ENCODE assay signal across 23 cellular contexts in the genomic region with DNA sequence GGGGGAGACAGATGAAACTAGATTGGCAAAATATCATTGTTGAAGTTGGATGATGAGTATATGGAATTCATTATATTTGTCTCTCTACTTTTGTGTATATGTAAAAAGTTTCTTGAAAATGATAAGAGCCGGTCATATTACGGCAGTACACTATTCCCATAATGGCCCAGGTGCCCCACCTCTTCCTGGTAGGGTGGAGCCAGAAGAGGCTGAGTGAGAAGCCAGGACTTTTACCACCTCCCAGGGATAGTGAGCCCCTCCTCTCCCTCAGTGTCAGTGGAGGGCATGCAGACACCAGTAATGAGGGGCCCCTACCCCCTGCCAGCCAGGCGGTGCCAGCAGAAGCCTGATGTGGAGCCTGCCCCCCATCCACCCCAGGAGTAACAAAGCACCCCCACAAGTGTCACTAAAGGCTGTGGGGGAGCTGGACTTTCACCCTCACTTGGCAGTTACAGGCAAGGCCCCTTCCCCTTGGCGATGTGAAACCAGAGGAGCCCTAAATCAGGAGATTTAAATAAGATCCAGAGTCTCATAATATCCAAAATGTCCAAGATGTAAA.
DNase-seq lines count a peak whose midpoint lies in the region; ATAC-seq and TF ChIP-seq lines count a peak whose summit lies in the region.
"Had no signal": no experiment of that assay in that cellular context is flagged by ENCODE, and none has a peak within 500 bp of the region (broad histone marks: within the 10 kb centered on the region; RNA-seq: fewer than 3 reads in every experiment).

No MANE protein-coding gene starts in this region.

- peaks cover 20% of the 10 kb centered on the region for H3K4me1 Mint-ChIP-seq in chondrocyte (ENCODE audit: low read depth)
- H3K4me1 Mint-ChIP-seq in osteocyte (ENCODE audit: unreplicated experiment): peaks cover 7% of the 10 kb centered on the region
- no peaks in the 10 kb centered on the region for H3K4me1 Mint-ChIP-seq in endodermal cell
- H3K4me1 Mint-ChIP-seq in nephron progenitor cell: no peaks in the 10 kb centered on the region

- no peak overlapping the region for H2BK120ac ChIP-seq in mesenchymal stem cell (ENCODE audit: low read depth, low read length)

- H3K27ac ChIP-seq in GM23248 (no peak overlapping the region), mesenchymal stem cell (ENCODE audit: low read length, poor library complexity, severe bottlenecking) (no peak overlapping the region), endodermal cell (ENCODE audit: low read depth, low read length) (no peak overlapping the region)
- H3K27ac ChIP-seq in effector memory CD4-positive, alpha-beta T cell (ENCODE audit: insufficient read depth, low read length, poor library complexity, severe bottlenecking): no peak overlapping the region
- H3K27ac ChIP-seq: 22Rv1, BLaER1, C4-2B had no signal

- H4K20me1 ChIP-seq in GM23248 (ENCODE audit: insufficient read depth): no peaks in the 10 kb centered on the region
- H4K20me1 ChIP-seq: BLaER1 had no signal

- H3K4me3 ChIP-seq in GM23248 (no peak overlapping the region), mesenchymal stem cell (ENCODE audit: insufficient read depth in 1 of 2, low read depth in 1 of 2, low read length in 2 of 2) (no peak overlapping the region), endodermal cell (ENCODE audit: low read length) (no peak overlapping the region)
- no peak overlapping the region for H3K4me3 ChIP-seq in effector memory CD4-positive, alpha-beta T cell (ENCODE audit: insufficient read depth, low read depth, low read length, poor library complexity, severe bottlenecking)
- H3K4me3 ChIP-seq: BLaER1, GM12878, GM23338 had no signal

- no peaks in the 10 kb centered on the region for H3K9me2 ChIP-seq in GM23248 (ENCODE audit: insufficient read depth)

- no peak for TF ChIP-seq CTCF in chondrocyte (IDR thresholded peaks at IDR 0.05)
- TF ChIP-seq CTCF in osteocyte (IDR thresholded peaks at IDR 0.05): no peak
- TF ChIP-seq CTCF in endodermal cell (conservative IDR thresholded peaks at IDR 0.05): no peak
- no peak for TF ChIP-seq CTCF in nephron progenitor cell (IDR thresholded peaks at IDR 0.05)

- H2BK15ac ChIP-seq in mesenchymal stem cell (ENCODE audit: low read depth, poor library complexity, severe bottlenecking): no peak overlapping the region

- H3K27me3 ChIP-seq in GM23248 (replicated peaks; ENCODE audit: insufficient read depth): no peaks in the 10 kb centered on the region
- H3K27me3 ChIP-seq in mesenchymal stem cell (ENCODE audit: control insufficient read depth in 1 of 2, insufficient read depth in 1 of 2, low read length in 2 of 2): no peaks in the 10 kb centered on the region
- no peaks in the 10 kb centered on the region for H3K27me3 ChIP-seq in effector memory CD4-positive, alpha-beta T cell (replicated peaks; ENCODE audit: control insufficient read depth, insufficient read depth, low read length, poor library complexity, severe bottlenecking)
- no peaks in the 10 kb centered on the region for H3K27me3 ChIP-seq in endodermal cell (ENCODE audit: control insufficient read depth, insufficient read depth, low read length, poor library complexity, severe bottlenecking)
- H3K27me3 ChIP-seq: BLaER1 had no signal

- H3K36me3 Mint-ChIP-seq in chondrocyte (ENCODE audit: low read depth): no peaks in the 10 kb centered on the region
- H3K36me3 Mint-ChIP-seq in osteocyte (ENCODE audit: unreplicated experiment): no peaks in the 10 kb centered on the region
- H3K36me3 Mint-ChIP-seq in endodermal cell (ENCODE audit: low read depth): no peaks in the 10 kb centered on the region
- H3K36me3 Mint-ChIP-seq in nephron progenitor cell (ENCODE audit: low read depth): no peaks in the 10 kb centered on the region
- H3K36me3 Mint-ChIP-seq: CD4-positive, CD25-positive, alpha-beta regulatory T cell; CD8-positive, alpha-beta T cell had no signal

- H3K23ac ChIP-seq in mesenchymal stem cell (ENCODE audit: low read length in 2 of 2): no peak overlapping the region

- H3K9me3 Mint-ChIP-seq in chondrocyte (ENCODE audit: low read depth) (peaks cover 2% of the 10 kb centered on the region), osteocyte (ENCODE audit: unreplicated experiment) (no peaks in the 10 kb centered on the region), endodermal cell (no peaks in the 10 kb centered on the region), nephron progenitor cell (no peaks in the 10 kb centered on the region)
- H3K9me3 Mint-ChIP-seq: CD8-positive, alpha-beta T cell; GM23338; H9; HFFc6 had no signal

- in situ Hi-C loops in GM23248 (cut with MboI): no loop called here

- H3K9me3 ChIP-seq in GM23248 (ENCODE audit: low read depth) (no peaks in the 10 kb centered on the region), mesenchymal stem cell (ENCODE audit: control insufficient read depth, low read length) (no peaks in the 10 kb centered on the region), endodermal cell (ENCODE audit: control insufficient read depth, low read length) (no peaks in the 10 kb centered on the region)
- H3K9me3 ChIP-seq in effector memory CD4-positive, alpha-beta T cell (ENCODE audit: control insufficient read depth, low read length): no peaks in the 10 kb centered on the region
- H3K9me3 ChIP-seq: BLaER1, Caco-2 had no signal

- no peaks in the 10 kb centered on the region for H3K36me3 ChIP-seq in GM23248 (ENCODE audit: low read depth)
- H3K36me3 ChIP-seq in mesenchymal stem cell (ENCODE audit: control insufficient read depth in 1 of 2, insufficient read depth in 2 of 2, low read depth in 1 of 2, low read length in 2 of 2): no peaks in the 10 kb centered on the region
- H3K36me3 ChIP-seq in effector memory CD4-positive, alpha-beta T cell (ENCODE audit: control insufficient read depth, insufficient read depth, low read length): no peaks in the 10 kb centered on the region
- H3K36me3 ChIP-seq in endodermal cell (ENCODE audit: control insufficient read depth, insufficient read depth, low read length): no peaks in the 10 kb centered on the region
- H3K36me3 ChIP-seq: BLaER1 had no signal

- no peak for ATAC-seq in HG03039 (IDR thresholded peaks at IDR 0.05; ENCODE audit: unreplicated experiment)
- ATAC-seq: CD8-positive, alpha-beta T cell; GM12878; GM23338; HCT116 had no signal

- 56 to 67% methylated on average over 4 of the region's 4 CpGs for WGBS in GM23248 (ENCODE audit: low coverage in 1 of 2, low lambda C conversion rate in 2 of 2, missing lambda C conversion rate in 2 of 2), 2 experiments
- 86% methylated on average over 3 of the region's 4 CpGs for WGBS in mesenchymal stem cell
- WGBS in endodermal cell (ENCODE audit: insufficient coverage in 1 of 2, insufficient read length in 1 of 2), 2 experiments: 74 to 93% methylated on average over 2 to 4 of the region's 4 CpGs

- H3K4me1 ChIP-seq in GM23248 (ENCODE audit: insufficient read depth): no peaks in the 10 kb centered on the region
- H3K4me1 ChIP-seq in mesenchymal stem cell (ENCODE audit: control insufficient read depth, insufficient read depth, low read depth, low read length): peaks cover 2% of the 10 kb centered on the region
- H3K4me1 ChIP-seq in effector memory CD4-positive, alpha-beta T cell (ENCODE audit: control insufficient read depth, insufficient read depth, low read length, poor library complexity, severe bottlenecking): no peaks in the 10 kb centered on the region
- H3K4me1 ChIP-seq in endodermal cell (ENCODE audit: control insufficient read depth, insufficient read depth, low read length): no peaks in the 10 kb centered on the region
- H3K4me1 ChIP-seq: BLaER1 had no signal

- H2BK5ac ChIP-seq in mesenchymal stem cell (ENCODE audit: low read depth, low read length, poor library complexity, severe bottlenecking): peak overlapping the region; percentile 1

- H3K27ac Mint-ChIP-seq in chondrocyte (ENCODE audit: unreplicated experiment): peak overlapping the region; percentile 11
- H3K27ac Mint-ChIP-seq in osteocyte (ENCODE audit: unreplicated experiment): peak overlapping the region; percentile 6
- H3K27ac Mint-ChIP-seq in endodermal cell: no peak overlapping the region
- no peak overlapping the region for H3K27ac Mint-ChIP-seq in nephron progenitor cell
- H3K27ac Mint-ChIP-seq: B cell; CD4-positive, CD25-positive, alpha-beta regulatory T cell; CD8-positive, alpha-beta T cell; GM23338; H9; HFFc6 had no signal

- no peak overlapping the region for H2AK5ac ChIP-seq in mesenchymal stem cell (ENCODE audit: low read length, severe bottlenecking)

- no peaks in the 10 kb centered on the region for H3K27me3 Mint-ChIP-seq in chondrocyte (ENCODE audit: low read depth)
- peaks cover 17% of the 10 kb centered on the region for H3K27me3 Mint-ChIP-seq in osteocyte (ENCODE audit: unreplicated experiment)
- H3K27me3 Mint-ChIP-seq in endodermal cell (ENCODE audit: insufficient read depth): no peaks in the 10 kb centered on the region
- H3K27me3 Mint-ChIP-seq in nephron progenitor cell (ENCODE audit: low read depth, poor library complexity): peaks cover 9% of the 10 kb centered on the region
- H3K27me3 Mint-ChIP-seq: B cell had no signal

- DNase-seq in GM23248 (no peak), chondrocyte (ENCODE audit: low spot score) (no peak), mesenchymal stem cell (no peak), osteocyte (ENCODE audit: extremely low spot score, unreplicated experiment) (no peak), endodermal cell (no peak), nephron progenitor cell (no peak)
- DNase-seq in effector memory CD4-positive, alpha-beta T cell: no peak
- DNase-seq: Caco-2; CD4-positive, CD25-positive, alpha-beta regulatory T cell; CD8-positive, alpha-beta T cell; DMS153; DND-41; GDM1; H9; HFFc6 had no signal

- H4K8ac ChIP-seq in mesenchymal stem cell (ENCODE audit: low read length): no peak overlapping the region

- no peak overlapping the region for H4K91ac ChIP-seq in mesenchymal stem cell (ENCODE audit: low read length)

- H3K4ac ChIP-seq in mesenchymal stem cell (ENCODE audit: low read depth in 1 of 2, low read length in 2 of 2): no peak overlapping the region

- H2AFZ ChIP-seq in GM23248: peak overlapping the region; percentile 46; the same call in 1 of the 2 replicates
- no peak overlapping the region for H2AFZ ChIP-seq in mesenchymal stem cell (ENCODE audit: low read depth, low read length)

- no peak overlapping the region for H3K9ac ChIP-seq in GM23248
- H3K9ac ChIP-seq in mesenchymal stem cell (ENCODE audit: low read length): peak overlapping the region; percentile 72
- H3K9ac ChIP-seq in endodermal cell (ENCODE audit: extremely low read depth, low read length, poor library complexity, severe bottlenecking): no peak overlapping the region
- H3K9ac ChIP-seq: BLaER1 had no signal

- H3K14ac ChIP-seq in mesenchymal stem cell (ENCODE audit: low read length in 2 of 2): no peak overlapping the region

- H2BK12ac ChIP-seq in mesenchymal stem cell (ENCODE audit: low read length in 2 of 2): no peak overlapping the region

- H3F3A ChIP-seq in GM23248 (ENCODE audit: insufficient read depth): no peaks in the 10 kb centered on the region

- H3K79me1 ChIP-seq in mesenchymal stem cell (replicated peaks; ENCODE audit: low read length, poor library complexity, severe bottlenecking): no peaks in the 10 kb centered on the region

- H3K4me3 Mint-ChIP-seq in chondrocyte (ENCODE audit: unreplicated experiment) (no peak overlapping the region), osteocyte (ENCODE audit: unreplicated experiment) (no peak overlapping the region), endodermal cell (no peak overlapping the region), nephron progenitor cell (no peak overlapping the region)
- H3K4me3 Mint-ChIP-seq: B cell; CD4-positive, CD25-positive, alpha-beta regulatory T cell; CD8-positive, alpha-beta T cell; GM23338; H9; HFFc6 had no signal

- H3K18ac ChIP-seq in mesenchymal stem cell (ENCODE audit: low read depth in 1 of 2, low read length in 2 of 2): no peak overlapping the region

- H3K4me2 ChIP-seq in GM23248 (ENCODE audit: unreplicated experiment) (no peak overlapping the region), mesenchymal stem cell (ENCODE audit: low read length, poor library complexity, severe bottlenecking) (no peak overlapping the region)
- H3K4me2 ChIP-seq: BLaER1, GM23338 had no signal

- no peaks in the 10 kb centered on the region for H3K79me2 ChIP-seq in GM23248 (ENCODE audit: insufficient read depth)

Comparison
In these comparisons a context has a peak if more than half of its experiments do, and no peak if none do; other contexts are left out.
1. H3K27ac Mint-ChIP-seq: peak in chondrocyte (single experiment) and osteocyte (single experiment); none in endodermal cell (single experiment) and nephron progenitor cell (single experiment).